ENCODE assay signal across 8 cellular contexts in genomic region chr1:205528887-205529825, GRCh38. TPM values are rescaled to one million over a fixed set of nuclear protein-coding genes. Genes with fewer than 3 reads are reported as not detected.
DNase-seq lines count a peak whose midpoint lies in the region; ATAC-seq, FAIRE-seq and TF ChIP-seq lines count a peak whose summit lies in the region.

No MANE protein-coding gene starts in this region.

- WGBS in suprapubic skin, result 53% methylated on average over 24 of the region's 53 CpGs

- H3K9me3 ChIP-seq in HUES6 (ENCODE audit: control insufficient read depth, insufficient read depth, low read depth, low read length) (no peaks in the 10 kb centered on the region), RWPE2 (ENCODE audit: severe bottlenecking) (no peaks in the 10 kb centered on the region), suprapubic skin (no peaks in the 10 kb centered on the region)

- H3K27ac ChIP-seq in HUES6 (ENCODE audit: low read depth, low read length) (no peak overlapping the region), RWPE2 (ENCODE audit: poor library complexity, severe bottlenecking) (no peak overlapping the region), suprapubic skin (no peak overlapping the region)

- no peak for FAIRE-seq in frontal cortex (lab: Jason Lieb, UNC)

- H3K4me3 ChIP-seq in HUES6 (ENCODE audit: low read depth, low read length), result peak overlapping the region; percentile 45
- no peak overlapping the region for H3K4me3 ChIP-seq in RWPE2 (ENCODE audit: severe bottlenecking)
- H3K4me3 ChIP-seq in suprapubic skin, result peak overlapping the region; percentile 26

- peaks cover 13% of the 10 kb centered on the region for H3K4me1 ChIP-seq in HUES6 (ENCODE audit: control insufficient read depth, insufficient read depth, low read length)
- no peaks in the 10 kb centered on the region for H3K4me1 ChIP-seq in RWPE2 (ENCODE audit: insufficient read depth, poor library complexity, severe bottlenecking)
- peaks cover 9% of the 10 kb centered on the region for H3K4me1 ChIP-seq in suprapubic skin

- H3K9ac ChIP-seq in HUES6 (ENCODE audit: low read length), result no peak overlapping the region

- peak; percentile 76 for ATAC-seq in RWPE2 (ENCODE audit: low read depth)
- ATAC-seq in omental fat pad (ENCODE audit: low FRiP score), result peak; percentile 67
- ATAC-seq in GM21423 (IDR thresholded peaks at IDR 0.05; ENCODE audit: unreplicated experiment), result no peak

- TF ChIP-seq POLR2A in suprapubic skin (IDR thresholded peaks at IDR 0.05), result no peak

- no peak for TF ChIP-seq EP300 in suprapubic skin (IDR thresholded peaks at IDR 0.05)

- peak; percentile 97 for TF ChIP-seq CTCF in GM10266 (IDR thresholded peaks at IDR 0.05; ENCODE audit: control insufficient read depth, insufficient read depth, low read depth, missing control alignments)
- peak; percentile 96 for TF ChIP-seq CTCF in RWPE2 (IDR thresholded peaks at IDR 0.05; ENCODE audit: poor library complexity, severe bottlenecking)
- peak in 1 of 3 donors; percentile 83 for TF ChIP-seq CTCF in omental fat pad (IDR thresholded peaks at IDR 0.05)
- TF ChIP-seq CTCF in suprapubic skin (IDR thresholded peaks at IDR 0.05), result peak; percentile 72 to 92

- no peaks in the 10 kb centered on the region for H3K27me3 ChIP-seq in HUES6 (ENCODE audit: control insufficient read depth, insufficient read depth, low read length)
- H3K27me3 ChIP-seq in RWPE2 (ENCODE audit: insufficient read depth, poor library complexity, severe bottlenecking), result no peaks in the 10 kb centered on the region
- H3K27me3 ChIP-seq in suprapubic skin, result peaks cover 4% of the 10 kb centered on the region

- DNase-seq in GM10266 (ENCODE audit: extremely low spot score) (peak; percentile 87), RWPE2 (ENCODE audit: low spot score) (no peak), activated gamma-delta T cell (lab: John Stamatoyannopoulos, UW) (peak; percentile 51), frontal cortex (ENCODE audit: low spot score in 2 of 2) (peak; percentile 76 to 93), omental fat pad (ENCODE audit: low spot score) (peak; percentile 79), suprapubic skin (ENCODE audit: low spot score in 2 of 2) (peak; percentile 91)

- H3K36me3 ChIP-seq in HUES6 (ENCODE audit: control insufficient read depth, insufficient read depth, low read length) (peaks cover 47% of the 10 kb centered on the region), RWPE2 (ENCODE audit: low read depth) (no peaks in the 10 kb centered on the region), suprapubic skin (no peaks in the 10 kb centered on the region)

RNA-seq across cellular contexts. Expression of gene CDK18, which starts 24.7 kb away (rescaled TPM):
- 0.82 TPM for total RNA-seq in frontal cortex
- 1 to 10 TPM; 2.8 to 9.0 (median 5.3) TPM for total RNA-seq in omental fat pad
- total RNA-seq in suprapubic skin, result 1 to 10 TPM; 2.7 to 9.7 (median 4.7) TPM
